9 cellular contexts compared by ENCODE assay signal in the genomic region with DNA sequence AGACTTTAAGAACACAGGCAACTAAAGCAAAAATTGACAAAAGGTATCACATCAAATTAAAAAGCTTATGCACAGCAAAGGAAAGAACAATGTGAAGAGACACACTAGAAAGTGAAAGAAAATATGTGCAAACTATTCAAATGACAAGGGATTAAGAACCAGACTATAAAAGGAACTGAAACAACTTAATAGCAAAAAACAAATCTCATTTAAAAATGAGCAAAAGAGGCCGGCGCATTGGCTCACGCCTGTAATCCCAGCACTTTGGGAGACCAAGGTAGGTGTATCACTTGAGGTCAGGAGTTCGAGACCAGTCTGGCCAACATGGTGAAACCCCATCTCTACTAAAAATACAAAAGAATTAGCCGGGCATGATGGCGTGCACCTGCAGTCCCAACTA. TPM values are rescaled to one million over a fixed set of nuclear protein-coding genes. Genes with fewer than 3 reads are reported as not detected.
DNase-seq lines count a peak whose midpoint lies in the region; ATAC-seq and TF ChIP-seq lines count a peak whose summit lies in the region.
"Had no signal": no experiment of that assay in that cellular context is flagged by ENCODE, and none has a peak within 500 bp of the region (broad histone marks: within the 10 kb centered on the region; RNA-seq: fewer than 3 reads in every experiment).

No MANE protein-coding gene starts in this region.

- intact Hi-C loops in transverse colon (cut with DNase I; ENCODE audit: low total_unique reads): no loop called here

- peaks cover 0 to 18% (median 3%) of the 10 kb centered on the region in 4 donors for H3K36me3 ChIP-seq in transverse colon

- 75 to 90% methylated on average over 4 to 6 of the region's 6 CpGs for WGBS in transverse colon (ENCODE audit: low coverage in 1 of 2), 2 donors

- TF ChIP-seq POLR2A in transverse colon (IDR thresholded peaks at IDR 0.05): no peak

- H3K36me3 Mint-ChIP-seq in T-cell: peaks cover 47% of the 10 kb centered on the region

- no peak overlapping the region for H3K27ac Mint-ChIP-seq in T-cell

- no peaks in the 10 kb centered on the region for H3K4me1 ChIP-seq in transverse colon

- H3K27me3 Mint-ChIP-seq in T-cell: no peaks in the 10 kb centered on the region

- DNase-seq in RPMI8226 (peak; percentile 33), NCI-H2107 (lab: John Stamatoyannopoulos, UW) (no peak), transverse colon (no peak), GM13977 (ENCODE audit: low spot score) (no peak), T-cell (no peak)
- DNase-seq: NCI-H510A had no signal

- no peaks in the 10 kb centered on the region for H3K27me3 ChIP-seq in transverse colon

- no peak overlapping the region for H3K27ac ChIP-seq in transverse colon

- H3K9me3 ChIP-seq in transverse colon: peaks cover 0 to 5% of the 10 kb centered on the region in 2 donors

- no peak overlapping the region for H3K4me3 ChIP-seq in transverse colon

- in situ Hi-C loops in transverse colon (cut with MboI; ENCODE audit: low pct_ligation_motif_present in 1 of 4, low pct_unique_long_range_greater_than_20kb in 1 of 4, low sequenced_read_pairs in 3 of 4): no loop called here
- in situ Hi-C loops in GM13977 (cut with MboI; ENCODE audit: low pct_unique_long_range_greater_than_20kb, low sequenced_read_pairs, unreplicated experiment): no loop called here

- H3K4me3 Mint-ChIP-seq in T-cell: no peak overlapping the region

- H3K4me1 Mint-ChIP-seq in T-cell: peaks cover 33 to 45% (median 38%) of the 10 kb centered on the region in 3 donors

- ATAC-seq in GM18861 (IDR thresholded peaks at IDR 0.05; ENCODE audit: unreplicated experiment) (peak; percentile 99), GM21515 (IDR thresholded peaks at IDR 0.05; ENCODE audit: unreplicated experiment) (peak; percentile 92), HG03066 (IDR thresholded peaks at IDR 0.05; ENCODE audit: low read depth, unreplicated experiment) (peak; percentile 94), T-cell (replicated peaks in 1 of 4) (no peak)

- no peaks in the 10 kb centered on the region for H3K9me3 Mint-ChIP-seq in T-cell

- TF ChIP-seq CTCF in transverse colon (IDR thresholded peaks at IDR 0.05) (no peak), GM13977 (IDR thresholded peaks at IDR 0.05; ENCODE audit: extremely low read depth, insufficient read depth, missing control alignments) (no peak)

- CTCF ChIA-PET in T-cell (lab: Charles Lee): no interaction called here

- no peak for TF ChIP-seq EP300 in transverse colon (IDR thresholded peaks at IDR 0.05; ENCODE audit: low read depth)

- POLR2A ChIA-PET in T-cell (lab: Charles Lee): no interaction called here

RNA-seq across cellular contexts. Expression of a gene that starts 14.4 kb away (rescaled TPM):
- total RNA-seq in transverse colon (100 to 1,000 TPM in 1 of 4 donors, 10 to 100 TPM in 3; 44.9 to 154 (median 55.0) TPM), T-cell (10 to 100 TPM; 58.6 to 67.0 (median 61.4) TPM)

RNA-seq across cellular contexts. Expression of a gene that starts 21.0 kb away (rescaled TPM):
- total RNA-seq in transverse colon (10 to 100 TPM in 3 of 4 donors, 1 to 10 TPM in 1; 5.0 to 13.5 (median 11.2) TPM), T-cell (10 to 100 TPM in 3 of 5 donors, 1 to 10 TPM in 2; 9.0 to 15.6 (median 13.5) TPM)

Comparison
In these comparisons a context has a peak if more than half of its experiments do, and no peak if none do; other contexts are left out.
1. ATAC-seq: peak in GM18861 (single experiment), GM21515 (single experiment) and HG03066 (single experiment); none in T-cell (0 of 4).